ENCODE assay signal across 8 cellular contexts in genomic region chr12:56629459-56630179, GRCh38. TPM values are rescaled to one million over a fixed set of nuclear protein-coding genes. Genes with fewer than 3 reads are reported as not detected.
DNase-seq lines count a peak whose midpoint lies in the region; TF ChIP-seq lines count a peak whose summit lies in the region.

No MANE protein-coding gene starts in this region.

- H3K4me2 ChIP-seq in GM23248 (ENCODE audit: unreplicated experiment) = peak overlapping the region; percentile 93

- H4K20me1 ChIP-seq in GM23248 (ENCODE audit: insufficient read depth) = 0 out of 2 replicates have a peak, but pooled peaks cover 5% of the 10 kb centered on the region

- peak overlapping the region; percentile 95 for H3K4me3 ChIP-seq in BE2C (ENCODE audit: low read depth, low read length)
- H3K4me3 ChIP-seq in GM23248 = peak overlapping the region; percentile 84
- peak overlapping the region; percentile 88 to 99 (median 98) for H3K4me3 ChIP-seq in adrenal gland
- peak overlapping the region; percentile 88 to 100 (median 97) for H3K4me3 ChIP-seq in sigmoid colon

- 0 to 1% methylated on average over 33 to 43 of the region's 46 CpGs for WGBS in GM23248 (ENCODE audit: low coverage in 1 of 2, low lambda C conversion rate in 2 of 2, missing lambda C conversion rate in 2 of 2), 2 experiments
- WGBS in adrenal gland, 4 donors = 0 to 1% (median 0%) methylated on average over 3 to 46 of the region's 46 CpGs
- 0% methylated on average over 46 of the region's 46 CpGs for WGBS in sigmoid colon, 2 donors

- TF ChIP-seq POLR2A in adrenal gland (IDR thresholded peaks at IDR 0.05) (no peak), sigmoid colon (IDR thresholded peaks at IDR 0.05) (no peak)

- DNase-seq in BE2C (no peak), GM23248 (peak; percentile 66), RWPE1 (ENCODE audit: low spot score) (no peak), adrenal gland (peak in 4 of 7 donors; percentile 38 to 48 (median 42)), hypothalamus (lab: John Stamatoyannopoulos, UW) (peak in 30 of 51 donors; percentile 11 to 85 (median 36)), sigmoid colon (no peak), ecto neural progenitor cell (ENCODE audit: low spot score) (no peak), DMS79 treated with DMSO at 0.1 percent for 48 hours (lab: John Stamatoyannopoulos, UW) (no peak)

- no peaks in the 10 kb centered on the region for H3K27me3 ChIP-seq in BE2C
- no peaks in the 10 kb centered on the region for H3K27me3 ChIP-seq in GM23248 (replicated peaks; ENCODE audit: insufficient read depth)
- H3K27me3 ChIP-seq in adrenal gland = no peaks in the 10 kb centered on the region
- H3K27me3 ChIP-seq in sigmoid colon = no peaks in the 10 kb centered on the region

- peak overlapping the region; percentile 93 for H3K9ac ChIP-seq in GM23248

- no peaks in the 10 kb centered on the region for H3K9me2 ChIP-seq in GM23248 (ENCODE audit: insufficient read depth)

- peak overlapping the region; percentile 61 for H2AFZ ChIP-seq in GM23248

- peaks cover 100% of the 10 kb centered on the region for H3K79me2 ChIP-seq in GM23248 (ENCODE audit: insufficient read depth)

- intact Hi-C loops in adrenal gland (cut with DNase I) = loop anchor here (5.0 to 10.0 kb wide), 3 partner anchors 32 to 115 kb away; partner anchors contain the start of gene PTGES3 (in 1 of the 2)
- intact Hi-C loops in sigmoid colon (cut with DNase I) = loop anchor here (5.0 kb wide), 1 partner anchor 57 kb away; no protein-coding TSS in a partner anchor

- no peak for TF ChIP-seq EP300 in sigmoid colon (IDR thresholded peaks at IDR 0.05)

- POLR2A ChIA-PET in RWPE1 (lab: Yijun Ruan, JAX; ENCODE audit: low non-redundant PET) = interaction anchor here (0.8 kb wide), 1 partner anchor 17 kb away, joined by 4 read pairs; no protein-coding TSS in a partner anchor

- in situ Hi-C loops in GM23248 (cut with MboI) = no loop called here

- peaks cover 48% of the 10 kb centered on the region for H3F3A ChIP-seq in GM23248 (ENCODE audit: insufficient read depth)

- CTCF ChIA-PET in RWPE1 (lab: Yijun Ruan, JAX) = interaction anchor here (0.5 to 1.0 kb wide), 5 partner anchors 11 to 600 kb away, joined by 3 to 11 read pairs (median 3); no protein-coding TSS in a partner anchor

- H3K36me3 ChIP-seq in BE2C (peaks cover 18% of the 10 kb centered on the region), GM23248 (ENCODE audit: low read depth) (peaks cover 14% of the 10 kb centered on the region), adrenal gland (replicated peaks in 1 of 2) (no peaks in the 10 kb centered on the region), sigmoid colon (peaks cover 0 to 10% (median 4%) of the 10 kb centered on the region in 4 donors)

- H3K27ac ChIP-seq in GM23248 = peak overlapping the region; percentile 83
- H3K27ac ChIP-seq in RWPE1 = peak overlapping the region; percentile 87
- peak overlapping the region; percentile 87 to 94 (median 91) for H3K27ac ChIP-seq in adrenal gland
- peak overlapping the region; percentile 96 to 98 (median 97) for H3K27ac ChIP-seq in sigmoid colon

- no peak for TF ChIP-seq CTCF in BE2C (IDR thresholded peaks at IDR 0.05; ENCODE audit: low read depth, low read length)
- TF ChIP-seq CTCF in RWPE1 (conservative IDR thresholded peaks at IDR 0.05; ENCODE audit: low read depth) = no peak
- TF ChIP-seq CTCF in adrenal gland (IDR thresholded peaks at IDR 0.05) = no peak
- no peak for TF ChIP-seq CTCF in sigmoid colon (IDR thresholded peaks at IDR 0.05)

- H3K9me3 ChIP-seq in BE2C (no peaks in the 10 kb centered on the region), GM23248 (ENCODE audit: low read depth) (no peaks in the 10 kb centered on the region), adrenal gland (replicated peaks in 1 of 3) (no peaks in the 10 kb centered on the region), sigmoid colon (no peaks in the 10 kb centered on the region)

- H3K4me1 ChIP-seq in BE2C = peaks cover 18% of the 10 kb centered on the region
- peaks cover 51% of the 10 kb centered on the region for H3K4me1 ChIP-seq in GM23248 (ENCODE audit: insufficient read depth)
- peaks cover 43 to 81% of the 10 kb centered on the region in 2 donors for H3K4me1 ChIP-seq in adrenal gland (replicated peaks in 1 of 2)
- peaks cover 0 to 74% (median 72%) of the 10 kb centered on the region in 4 donors for H3K4me1 ChIP-seq in sigmoid colon

RNA-seq across cellular contexts. Expression of gene BAZ2A, which starts 0.5 kb away (rescaled TPM):
- polyA plus RNA-seq in BE2C (2012; ENCODE audit: insufficient read depth, insufficient read length, low read depth) = 126 TPM
- total RNA-seq in GM23248 (2014; rRNA removed; shearing (Covaris generic)) = 13.0 and 24.7 TPM in 2 replicates
- polyA plus RNA-seq in GM23248 (2016; fragmentation: Nextera tagmentation; extraction: Ambion mirVana) = 19.0 and 23.2 TPM in 2 replicates
- 10 to 100 TPM; 31.4 to 96.0 (median 80.0) TPM for total RNA-seq in adrenal gland
- 100 to 1,000 TPM in 1 of 3 donors, 10 to 100 TPM in 2; 21.9 to 115 (median 65.2) TPM for polyA plus RNA-seq in adrenal gland
- 10 to 100 TPM; 39.6 to 91.1 (median 46.8) TPM for total RNA-seq in sigmoid colon
- polyA plus RNA-seq in sigmoid colon = 10 to 100 TPM; 14.4 to 59.5 (median 25.4) TPM

RNA-seq across cellular contexts. Expression of gene ATP5F1B, which starts 16.2 kb away (rescaled TPM):
- polyA plus RNA-seq in BE2C (2012; ENCODE audit: insufficient read depth, insufficient read length, low read depth) = 2,479 TPM
- total RNA-seq in GM23248 (2014; rRNA removed; shearing (Covaris generic)) = 456 and 505 TPM in 2 replicates
- polyA plus RNA-seq in GM23248 (2016; fragmentation: Nextera tagmentation; extraction: Ambion mirVana) = 826 and 857 TPM in 2 replicates
- 1,000 to 10,000 TPM in 1 of 8 donors, 100 to 1,000 TPM in 7; 512 to 1,073 (median 754) TPM for total RNA-seq in adrenal gland
- 1,000 to 10,000 TPM in 1 of 3 donors, 100 to 1,000 TPM in 2; 306 to 1,296 (median 573) TPM for polyA plus RNA-seq in adrenal gland
- 100 to 1,000 TPM; 414 to 487 (median 449) TPM for total RNA-seq in sigmoid colon
- 1,000 to 10,000 TPM in 2 of 3 donors, 100 to 1,000 TPM in 1; 899 to 1,730 (median 1,188) TPM for polyA plus RNA-seq in sigmoid colon

RNA-seq across cellular contexts. Expression of gene PTGES3, which starts 58.5 kb away (rescaled TPM):
- polyA plus RNA-seq in BE2C (2012; ENCODE audit: insufficient read depth, insufficient read length, low read depth) = 219 TPM
- 79.9 and 89.2 TPM in 2 replicates for total RNA-seq in GM23248 (2014; rRNA removed; shearing (Covaris generic))
- polyA plus RNA-seq in GM23248 (2016; fragmentation: Nextera tagmentation; extraction: Ambion mirVana) = 237 and 245 TPM in 2 replicates
- 100 to 1,000 TPM in 4 of 8 donors, 10 to 100 TPM in 4; 47.3 to 171 (median 115) TPM for total RNA-seq in adrenal gland
- polyA plus RNA-seq in adrenal gland = 100 to 1,000 TPM in 1 of 3 donors, 10 to 100 TPM in 2; 49.1 to 296 (median 68.1) TPM
- 100 to 1,000 TPM in 3 of 4 donors, 10 to 100 TPM in 1; 92.8 to 156 (median 120) TPM for total RNA-seq in sigmoid colon
- polyA plus RNA-seq in sigmoid colon = 100 to 1,000 TPM; 179 to 209 (median 185) TPM

Comparison
In these comparisons a context has a peak if more than half of its experiments do, and no peak if none do; other contexts are left out.
1. DNase-seq: peak in GM23248 (single experiment), adrenal gland (4 of 7) and hypothalamus (30 of 51); none in BE2C (single experiment), RWPE1 (single experiment), sigmoid colon (single experiment), ecto neural progenitor cell (single experiment) and DMS79 treated with DMSO at 0.1 percent for 48 hours (single experiment).
2. Peak in every context shown above with its lines, with median percentiles within 50 percentile points of each other: H3K4me3 ChIP-seq and H3K27ac ChIP-seq.